ENCODE assay signal across 8 cellular contexts in genomic region chr10:99430116-99430450, GRCh38. TPM values are rescaled to one million over a fixed set of nuclear protein-coding genes. Genes with fewer than 3 reads are reported as not detected.
A peak's percentile ranks its signal among the peaks of the same experiment; 100 is the strongest.
DNase-seq lines count a peak whose midpoint lies in the region; ATAC-seq, FAIRE-seq and TF ChIP-seq lines count a peak whose summit lies in the region.

No MANE protein-coding gene starts in this region.

- H3K27ac ChIP-seq in CD4-positive, alpha-beta memory T cell (ENCODE audit: low read depth, low read length): peak overlapping the region; percentile 70
- H3K27ac ChIP-seq in PC-3 (ENCODE audit: low read length) (no peak overlapping the region), esophagus (ENCODE audit: low read depth in 2 of 2, low read length in 1 of 2) (peak overlapping the region; percentile 89 to 98), osteoblast (ENCODE audit: low read depth, low read length) (peak overlapping the region; percentile 93)

- no peaks in the 10 kb centered on the region for H3K36me3 ChIP-seq in CD4-positive, alpha-beta memory T cell (ENCODE audit: insufficient read depth, low read length)
- H3K36me3 ChIP-seq in PC-3 (ENCODE audit: low read depth, low read length): peaks cover 3% of the 10 kb centered on the region; the same call in 1 of the 2 replicates
- H3K36me3 ChIP-seq in esophagus (ENCODE audit: control insufficient read depth in 2 of 2, insufficient read depth in 2 of 2, low read length in 1 of 2): peaks cover 0 to 8% of the 10 kb centered on the region in 2 donors
- H3K36me3 ChIP-seq in osteoblast (ENCODE audit: insufficient read depth, low read length): peaks cover 9% of the 10 kb centered on the region

- POLR2A ChIA-PET in CD4-positive, alpha-beta memory T cell (lab: Charles Lee; ENCODE audit: partially characterized antibody): interaction anchor here (0.6 to 2.3 kb wide), 5 partner anchors 23 to 302 kb away, joined by 3 to 25 read pairs (median 7); partner anchors contain the start of genes COX15, CUTC, ENTPD7 and SLC25A28
- POLR2A ChIA-PET in PC-3 (lab: Charles Lee; ENCODE audit: unreplicated experiment): interaction anchor here (0.7 kb wide), 1 partner anchor 91 kb away, joined by 3 read pairs; no protein-coding TSS in a partner anchor

- H3K4me3 Mint-ChIP-seq in CD4-positive, alpha-beta memory T cell: peak overlapping the region; percentile 96 to 99 (median 97)

- H3K9ac ChIP-seq in PC-3 (ENCODE audit: low read length): peak overlapping the region; percentile 83

- no peak for TF ChIP-seq CTCF in PC-3 (conservative IDR thresholded peaks at IDR 0.05; ENCODE audit: low read depth, low read length)
- TF ChIP-seq CTCF in osteoblast (IDR thresholded peaks at IDR 0.05; ENCODE audit: extremely low read depth, low read depth, low read length): no peak

- no peaks in the 10 kb centered on the region; the same call in 1 of the 2 replicates for H4K20me1 ChIP-seq in PC-3 (ENCODE audit: low read length)
- no peaks in the 10 kb centered on the region for H4K20me1 ChIP-seq in osteoblast (ENCODE audit: insufficient read depth, low read length)

- H3K4me1 ChIP-seq in CD4-positive, alpha-beta memory T cell (ENCODE audit: insufficient read depth, low read length): peaks cover 21% of the 10 kb centered on the region
- H3K4me1 ChIP-seq in PC-3 (ENCODE audit: insufficient read depth, low read length) (peaks cover 6% of the 10 kb centered on the region), esophagus (ENCODE audit: control insufficient read depth in 2 of 2, insufficient read depth in 2 of 2, low read length in 1 of 2) (peaks cover 0 to 3% of the 10 kb centered on the region in 2 donors), osteoblast (ENCODE audit: insufficient read depth, low read length) (peaks cover 18% of the 10 kb centered on the region)

- no peaks in the 10 kb centered on the region for H3F3A ChIP-seq in PC-3 (ENCODE audit: low read length, unreplicated experiment)

- no peak for TF ChIP-seq POLR2A in H54 (IDR thresholded peaks at IDR 0.05; ENCODE audit: low read depth, low read length)

- H3K79me2 ChIP-seq in PC-3 (ENCODE audit: low read length): peaks cover 66% of the 10 kb centered on the region
- peaks cover 72% of the 10 kb centered on the region for H3K79me2 ChIP-seq in osteoblast (ENCODE audit: insufficient read depth, low read length)

- H2AFZ ChIP-seq in PC-3 (ENCODE audit: low read length) (peak overlapping the region; percentile 80), osteoblast (ENCODE audit: low read length) (peak overlapping the region; percentile 99)

- H3K9me3 ChIP-seq in CD4-positive, alpha-beta memory T cell (ENCODE audit: control insufficient read depth in 1 of 2, low read length in 2 of 2): no peaks in the 10 kb centered on the region
- H3K9me3 ChIP-seq in PC-3 (ENCODE audit: low read length): no peaks in the 10 kb centered on the region
- H3K9me3 ChIP-seq in esophagus (ENCODE audit: control insufficient read depth in 2 of 2, insufficient read depth in 1 of 2, low read depth in 1 of 2, low read length in 1 of 2): no peaks in the 10 kb centered on the region
- H3K9me3 ChIP-seq in osteoblast (ENCODE audit: low read depth, low read length): no peaks in the 10 kb centered on the region

- H3K4me3 ChIP-seq in CD4-positive, alpha-beta memory T cell (ENCODE audit: low read length in 2 of 2): peak overlapping the region; percentile 88 to 96
- H3K4me3 ChIP-seq in PC-3 (ENCODE audit: low read length) (peak overlapping the region; percentile 98), esophagus (ENCODE audit: low read depth in 1 of 2, low read length in 2 of 2) (peak overlapping the region; percentile 77 to 83), osteoblast (ENCODE audit: insufficient read depth, low read length) (peak overlapping the region; percentile 100)

- H3K9me2 ChIP-seq in PC-3 (replicated peaks; ENCODE audit: low read length): no peaks in the 10 kb centered on the region

- peak; percentile 17 for ATAC-seq in GM21737 (IDR thresholded peaks at IDR 0.05; ENCODE audit: unreplicated experiment)
- peak; percentile 10 for ATAC-seq in PC-3

- peaks cover 5 to 14% of the 10 kb centered on the region in 2 donors for H3K36me3 Mint-ChIP-seq in CD4-positive, alpha-beta memory T cell

- peaks cover 20 to 45% (median 34%) of the 10 kb centered on the region in 4 donors for H3K4me1 Mint-ChIP-seq in CD4-positive, alpha-beta memory T cell

- H3K4me2 ChIP-seq in PC-3 (ENCODE audit: low read length) (peak overlapping the region; percentile 95), osteoblast (ENCODE audit: insufficient read depth, low read length) (peak overlapping the region; percentile 93)

- DNase-seq in CD4-positive, alpha-beta memory T cell: no peak
- no peak for DNase-seq in PC-3
- DNase-seq in osteoblast (ENCODE audit: insufficient read length, low spot score, missing footprints): no peak
- no peak for DNase-seq in H54 (ENCODE audit: insufficient read length, low spot score)
- no peak for DNase-seq in inferior parietal cortex (ENCODE audit: extremely low spot score)
- no peak for DNase-seq in hippocampal formation (lab: John Stamatoyannopoulos, UW)

- intact Hi-C loops in CD4-positive, alpha-beta memory T cell (cut with micrococcal nuclease): loop anchor here (1.0 to 10.0 kb wide), 3 partner anchors 190 to 965 kb away; partner anchors contain the start of genes COX15, CUTC and SLC25A28
- intact Hi-C loops in PC-3 (cut with micrococcal nuclease): loop anchor here (1.0 to 10.0 kb wide), 2 partner anchors 35 to 255 kb away; no protein-coding TSS in a partner anchor

- no peak for FAIRE-seq in H54 (lab: Jason Lieb, UNC)

- peaks cover 0 to 2% of the 10 kb centered on the region in 2 donors for H3K27me3 Mint-ChIP-seq in CD4-positive, alpha-beta memory T cell

- BruUV-seq in PC-3 (replicated peaks; lab: Mats Ljungman, UMichigan): TSS peak; percentile 71

- CTCF ChIA-PET in CD4-positive, alpha-beta memory T cell (lab: Charles Lee; ENCODE audit: partially characterized antibody): interaction anchor here (1.0 to 1.9 kb wide), 4 partner anchors 12 to 185 kb away, joined by 3 to 9 read pairs (median 7); no protein-coding TSS in a partner anchor
- CTCF ChIA-PET in PC-3 (lab: Charles Lee): interaction anchor here (0.7 kb wide), 2 partner anchors 36 to 105 kb away, joined by 3 to 4 read pairs; no protein-coding TSS in a partner anchor

- peak overlapping the region; percentile 90 to 98 (median 97) for H3K27ac Mint-ChIP-seq in CD4-positive, alpha-beta memory T cell

- H3K27me3 ChIP-seq in CD4-positive, alpha-beta memory T cell (ENCODE audit: insufficient read depth, low read length): no peaks in the 10 kb centered on the region
- no peaks in the 10 kb centered on the region for H3K27me3 ChIP-seq in PC-3 (ENCODE audit: low read length)
- no peaks in the 10 kb centered on the region for H3K27me3 ChIP-seq in esophagus (ENCODE audit: control insufficient read depth in 1 of 2, insufficient read depth in 2 of 2, low read length in 2 of 2)
- no peaks in the 10 kb centered on the region for H3K27me3 ChIP-seq in osteoblast (ENCODE audit: insufficient read depth, low read length)

- WGBS in esophagus, 2 donors: 5 to 7% methylated on average over 14 of the region's 14 CpGs

- no peaks in the 10 kb centered on the region for H3K9me3 Mint-ChIP-seq in CD4-positive, alpha-beta memory T cell

RNA-seq across cellular contexts. Expression of gene GOT1, which starts 0.3 kb away (rescaled TPM):
- total RNA-seq in CD4-positive, alpha-beta memory T cell: 10 to 100 TPM; 10.3 to 10.4 TPM
- 10 to 100 TPM; 18.8 to 19.4 TPM for polyA plus RNA-seq in CD4-positive, alpha-beta memory T cell
- 27.4 and 32.6 TPM in 2 replicates for total RNA-seq in PC-3 (2014; rRNA removed)
- polyA plus RNA-seq in esophagus: 10 to 100 TPM; 29.6 to 57.8 TPM
- total RNA-seq in osteoblast: 36.2 and 42.7 TPM in 2 replicates
